2 cellular contexts compared by ENCODE assay signal in the genomic region with DNA sequence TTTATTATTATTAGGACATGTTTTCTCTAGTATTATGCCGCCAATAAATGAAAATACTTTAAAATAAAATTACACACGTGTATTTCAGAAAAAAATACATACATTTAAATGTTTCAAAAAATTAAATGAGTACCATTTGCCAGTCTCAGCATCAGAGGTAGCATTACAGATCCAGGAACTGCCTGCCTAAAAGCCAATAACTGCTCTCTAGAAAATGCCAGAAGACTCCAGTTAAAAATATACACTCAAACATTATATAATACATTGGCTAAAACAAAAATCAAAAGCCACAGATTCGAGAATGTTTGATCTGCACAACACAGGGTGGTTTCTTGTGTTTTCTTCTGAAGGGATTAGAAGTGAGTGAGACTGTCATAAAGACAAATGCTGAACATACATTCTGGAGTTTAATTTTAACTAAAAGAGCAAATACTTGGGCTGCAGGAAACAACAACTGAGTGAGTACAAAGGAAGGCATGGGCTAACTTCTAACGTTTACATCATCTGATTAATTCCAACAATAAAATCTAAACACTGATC.
TF ChIP-seq lines count a peak whose summit lies in the region.

No MANE protein-coding gene starts in this region.

TF ChIP-seq in HCT116, 20 proteins besides CTCF, POLR2A, EP300 and RAD21 (continued from another document):
- TF ChIP-seq, protein P1, sequence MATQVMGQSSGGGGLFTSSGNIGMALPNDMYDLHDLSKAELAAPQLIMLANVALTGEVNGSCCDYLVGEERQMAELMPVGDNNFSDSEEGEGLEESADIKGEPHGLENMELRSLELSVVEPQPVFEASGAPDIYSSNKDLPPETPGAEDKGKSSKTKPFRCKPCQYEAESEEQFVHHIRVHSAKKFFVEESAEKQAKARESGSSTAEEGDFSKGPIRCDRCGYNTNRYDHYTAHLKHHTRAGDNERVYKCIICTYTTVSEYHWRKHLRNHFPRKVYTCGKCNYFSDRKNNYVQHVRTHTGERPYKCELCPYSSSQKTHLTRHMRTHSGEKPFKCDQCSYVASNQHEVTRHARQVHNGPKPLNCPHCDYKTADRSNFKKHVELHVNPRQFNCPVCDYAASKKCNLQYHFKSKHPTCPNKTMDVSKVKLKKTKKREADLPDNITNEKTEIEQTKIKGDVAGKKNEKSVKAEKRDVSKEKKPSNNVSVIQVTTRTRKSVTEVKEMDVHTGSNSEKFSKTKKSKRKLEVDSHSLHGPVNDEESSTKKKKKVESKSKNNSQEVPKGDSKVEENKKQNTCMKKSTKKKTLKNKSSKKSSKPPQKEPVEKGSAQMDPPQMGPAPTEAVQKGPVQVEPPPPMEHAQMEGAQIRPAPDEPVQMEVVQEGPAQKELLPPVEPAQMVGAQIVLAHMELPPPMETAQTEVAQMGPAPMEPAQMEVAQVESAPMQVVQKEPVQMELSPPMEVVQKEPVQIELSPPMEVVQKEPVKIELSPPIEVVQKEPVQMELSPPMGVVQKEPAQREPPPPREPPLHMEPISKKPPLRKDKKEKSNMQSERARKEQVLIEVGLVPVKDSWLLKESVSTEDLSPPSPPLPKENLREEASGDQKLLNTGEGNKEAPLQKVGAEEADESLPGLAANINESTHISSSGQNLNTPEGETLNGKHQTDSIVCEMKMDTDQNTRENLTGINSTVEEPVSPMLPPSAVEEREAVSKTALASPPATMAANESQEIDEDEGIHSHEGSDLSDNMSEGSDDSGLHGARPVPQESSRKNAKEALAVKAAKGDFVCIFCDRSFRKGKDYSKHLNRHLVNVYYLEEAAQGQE (IDR thresholded peaks at IDR 0.05; ENCODE audit: low read depth) = no peak
- TF ChIP-seq, protein P2, sequence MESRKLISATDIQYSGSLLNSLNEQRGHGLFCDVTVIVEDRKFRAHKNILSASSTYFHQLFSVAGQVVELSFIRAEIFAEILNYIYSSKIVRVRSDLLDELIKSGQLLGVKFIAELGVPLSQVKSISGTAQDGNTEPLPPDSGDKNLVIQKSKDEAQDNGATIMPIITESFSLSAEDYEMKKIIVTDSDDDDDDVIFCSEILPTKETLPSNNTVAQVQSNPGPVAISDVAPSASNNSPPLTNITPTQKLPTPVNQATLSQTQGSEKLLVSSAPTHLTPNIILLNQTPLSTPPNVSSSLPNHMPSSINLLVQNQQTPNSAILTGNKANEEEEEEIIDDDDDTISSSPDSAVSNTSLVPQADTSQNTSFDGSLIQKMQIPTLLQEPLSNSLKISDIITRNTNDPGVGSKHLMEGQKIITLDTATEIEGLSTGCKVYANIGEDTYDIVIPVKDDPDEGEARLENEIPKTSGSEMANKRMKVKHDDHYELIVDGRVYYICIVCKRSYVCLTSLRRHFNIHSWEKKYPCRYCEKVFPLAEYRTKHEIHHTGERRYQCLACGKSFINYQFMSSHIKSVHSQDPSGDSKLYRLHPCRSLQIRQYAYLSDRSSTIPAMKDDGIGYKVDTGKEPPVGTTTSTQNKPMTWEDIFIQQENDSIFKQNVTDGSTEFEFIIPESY (IDR thresholded peaks at IDR 0.05; ENCODE audit: extremely low read depth, insufficient replicate concordance, low read length) = no peak
- TF ChIP-seq SIN3A (IDR thresholded peaks at IDR 0.05; ENCODE audit: low read depth) = no peak

TF ChIP-seq in WTC11, 78 proteins besides CTCF, POLR2A, EP300 and RAD21 (continued from another document):
- TF ChIP-seq, protein P3, sequence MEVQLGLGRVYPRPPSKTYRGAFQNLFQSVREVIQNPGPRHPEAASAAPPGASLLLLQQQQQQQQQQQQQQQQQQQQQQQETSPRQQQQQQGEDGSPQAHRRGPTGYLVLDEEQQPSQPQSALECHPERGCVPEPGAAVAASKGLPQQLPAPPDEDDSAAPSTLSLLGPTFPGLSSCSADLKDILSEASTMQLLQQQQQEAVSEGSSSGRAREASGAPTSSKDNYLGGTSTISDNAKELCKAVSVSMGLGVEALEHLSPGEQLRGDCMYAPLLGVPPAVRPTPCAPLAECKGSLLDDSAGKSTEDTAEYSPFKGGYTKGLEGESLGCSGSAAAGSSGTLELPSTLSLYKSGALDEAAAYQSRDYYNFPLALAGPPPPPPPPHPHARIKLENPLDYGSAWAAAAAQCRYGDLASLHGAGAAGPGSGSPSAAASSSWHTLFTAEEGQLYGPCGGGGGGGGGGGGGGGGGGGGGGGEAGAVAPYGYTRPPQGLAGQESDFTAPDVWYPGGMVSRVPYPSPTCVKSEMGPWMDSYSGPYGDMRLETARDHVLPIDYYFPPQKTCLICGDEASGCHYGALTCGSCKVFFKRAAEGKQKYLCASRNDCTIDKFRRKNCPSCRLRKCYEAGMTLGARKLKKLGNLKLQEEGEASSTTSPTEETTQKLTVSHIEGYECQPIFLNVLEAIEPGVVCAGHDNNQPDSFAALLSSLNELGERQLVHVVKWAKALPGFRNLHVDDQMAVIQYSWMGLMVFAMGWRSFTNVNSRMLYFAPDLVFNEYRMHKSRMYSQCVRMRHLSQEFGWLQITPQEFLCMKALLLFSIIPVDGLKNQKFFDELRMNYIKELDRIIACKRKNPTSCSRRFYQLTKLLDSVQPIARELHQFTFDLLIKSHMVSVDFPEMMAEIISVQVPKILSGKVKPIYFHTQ (CRISPR knock-in tag; IDR thresholded peaks at IDR 0.05) = no peak
